ENCODE assay signal across 1 cellular context in the genomic region with DNA sequence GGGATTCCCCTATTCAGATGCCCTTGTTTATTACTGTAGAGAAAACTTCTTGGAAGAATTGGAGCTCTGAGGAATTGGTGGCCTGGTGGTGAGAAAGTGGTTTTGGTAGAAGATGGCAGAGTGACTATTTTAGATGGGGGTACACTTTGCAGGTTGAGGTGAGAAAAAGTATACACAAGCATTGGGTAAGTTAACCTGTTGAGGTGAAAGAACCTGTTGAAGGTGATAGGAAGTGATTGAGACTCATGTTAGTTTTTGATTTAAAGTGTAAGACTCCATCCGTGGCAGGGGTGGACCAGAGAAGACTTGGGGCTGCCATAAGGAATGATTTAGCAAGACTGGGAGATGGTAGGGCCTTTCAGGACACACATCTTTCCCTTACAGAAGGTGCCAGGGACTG.
TF ChIP-seq lines count a peak whose summit lies in the region.

No MANE protein-coding gene starts in this region.

TF ChIP-seq in GM12878, 131 proteins besides CTCF, POLR2A, EP300 and RAD21:
- TF ChIP-seq PAX8 (IDR thresholded peaks at IDR 0.05) = no peak
- TF ChIP-seq MYC (IDR thresholded peaks at IDR 0.05; ENCODE audit: insufficient read depth, insufficient read length, insufficient replicate concordance, low read length, severe bottlenecking) = no peak
- TF ChIP-seq SREBF2 (IDR thresholded peaks at IDR 0.05; ENCODE audit: low read length) = no peak
- TF ChIP-seq, protein P1, sequence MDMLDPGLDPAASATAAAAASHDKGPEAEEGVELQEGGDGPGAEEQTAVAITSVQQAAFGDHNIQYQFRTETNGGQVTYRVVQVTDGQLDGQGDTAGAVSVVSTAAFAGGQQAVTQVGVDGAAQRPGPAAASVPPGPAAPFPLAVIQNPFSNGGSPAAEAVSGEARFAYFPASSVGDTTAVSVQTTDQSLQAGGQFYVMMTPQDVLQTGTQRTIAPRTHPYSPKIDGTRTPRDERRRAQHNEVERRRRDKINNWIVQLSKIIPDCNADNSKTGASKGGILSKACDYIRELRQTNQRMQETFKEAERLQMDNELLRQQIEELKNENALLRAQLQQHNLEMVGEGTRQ (IDR thresholded peaks at IDR 0.05; ENCODE audit: borderline replicate concordance, low read depth, low read length) = no peak
- no peak for TF ChIP-seq NBN (IDR thresholded peaks at IDR 0.05)
- TF ChIP-seq MYB (IDR thresholded peaks at IDR 0.05; ENCODE audit: borderline replicate concordance, low read depth, low read length) = no peak
- TF ChIP-seq, protein P2, sequence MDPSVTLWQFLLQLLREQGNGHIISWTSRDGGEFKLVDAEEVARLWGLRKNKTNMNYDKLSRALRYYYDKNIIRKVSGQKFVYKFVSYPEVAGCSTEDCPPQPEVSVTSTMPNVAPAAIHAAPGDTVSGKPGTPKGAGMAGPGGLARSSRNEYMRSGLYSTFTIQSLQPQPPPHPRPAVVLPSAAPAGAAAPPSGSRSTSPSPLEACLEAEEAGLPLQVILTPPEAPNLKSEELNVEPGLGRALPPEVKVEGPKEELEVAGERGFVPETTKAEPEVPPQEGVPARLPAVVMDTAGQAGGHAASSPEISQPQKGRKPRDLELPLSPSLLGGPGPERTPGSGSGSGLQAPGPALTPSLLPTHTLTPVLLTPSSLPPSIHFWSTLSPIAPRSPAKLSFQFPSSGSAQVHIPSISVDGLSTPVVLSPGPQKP (IDR thresholded peaks at IDR 0.05; ENCODE audit: low read depth, low read length) = no peak
- TF ChIP-seq RELA (IDR thresholded peaks at IDR 0.05; ENCODE audit: borderline replicate concordance, partially characterized antibody) = no peak
- TF ChIP-seq JUND (IDR thresholded peaks at IDR 0.05; ENCODE audit: low read depth, low read length) = no peak
- no peak for TF ChIP-seq NR2F1 (conservative IDR thresholded peaks at IDR 0.05)
- TF ChIP-seq, protein P3, sequence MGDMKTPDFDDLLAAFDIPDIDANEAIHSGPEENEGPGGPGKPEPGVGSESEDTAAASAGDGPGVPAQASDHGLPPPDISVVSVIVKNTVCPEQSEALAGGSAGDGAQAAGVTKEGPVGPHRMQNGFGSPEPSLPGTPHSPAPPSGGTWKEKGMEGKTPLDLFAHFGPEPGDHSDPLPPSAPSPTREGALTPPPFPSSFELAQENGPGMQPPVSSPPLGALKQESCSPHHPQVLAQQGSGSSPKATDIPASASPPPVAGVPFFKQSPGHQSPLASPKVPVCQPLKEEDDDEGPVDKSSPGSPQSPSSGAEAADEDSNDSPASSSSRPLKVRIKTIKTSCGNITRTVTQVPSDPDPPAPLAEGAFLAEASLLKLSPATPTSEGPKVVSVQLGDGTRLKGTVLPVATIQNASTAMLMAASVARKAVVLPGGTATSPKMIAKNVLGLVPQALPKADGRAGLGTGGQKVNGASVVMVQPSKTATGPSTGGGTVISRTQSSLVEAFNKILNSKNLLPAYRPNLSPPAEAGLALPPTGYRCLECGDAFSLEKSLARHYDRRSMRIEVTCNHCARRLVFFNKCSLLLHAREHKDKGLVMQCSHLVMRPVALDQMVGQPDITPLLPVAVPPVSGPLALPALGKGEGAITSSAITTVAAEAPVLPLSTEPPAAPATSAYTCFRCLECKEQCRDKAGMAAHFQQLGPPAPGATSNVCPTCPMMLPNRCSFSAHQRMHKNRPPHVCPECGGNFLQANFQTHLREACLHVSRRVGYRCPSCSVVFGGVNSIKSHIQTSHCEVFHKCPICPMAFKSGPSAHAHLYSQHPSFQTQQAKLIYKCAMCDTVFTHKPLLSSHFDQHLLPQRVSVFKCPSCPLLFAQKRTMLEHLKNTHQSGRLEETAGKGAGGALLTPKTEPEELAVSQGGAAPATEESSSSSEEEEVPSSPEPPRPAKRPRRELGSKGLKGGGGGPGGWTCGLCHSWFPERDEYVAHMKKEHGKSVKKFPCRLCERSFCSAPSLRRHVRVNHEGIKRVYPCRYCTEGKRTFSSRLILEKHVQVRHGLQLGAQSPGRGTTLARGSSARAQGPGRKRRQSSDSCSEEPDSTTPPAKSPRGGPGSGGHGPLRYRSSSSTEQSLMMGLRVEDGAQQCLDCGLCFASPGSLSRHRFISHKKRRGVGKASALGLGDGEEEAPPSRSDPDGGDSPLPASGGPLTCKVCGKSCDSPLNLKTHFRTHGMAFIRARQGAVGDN (IDR thresholded peaks at IDR 0.05) = no peak
- TF ChIP-seq NFYA (IDR thresholded peaks at IDR 0.05; ENCODE audit: borderline replicate concordance, low read depth, low read length) = no peak
- no peak for TF ChIP-seq ATF7 (IDR thresholded peaks at IDR 0.05; ENCODE audit: low read depth)
- TF ChIP-seq, protein P4, sequence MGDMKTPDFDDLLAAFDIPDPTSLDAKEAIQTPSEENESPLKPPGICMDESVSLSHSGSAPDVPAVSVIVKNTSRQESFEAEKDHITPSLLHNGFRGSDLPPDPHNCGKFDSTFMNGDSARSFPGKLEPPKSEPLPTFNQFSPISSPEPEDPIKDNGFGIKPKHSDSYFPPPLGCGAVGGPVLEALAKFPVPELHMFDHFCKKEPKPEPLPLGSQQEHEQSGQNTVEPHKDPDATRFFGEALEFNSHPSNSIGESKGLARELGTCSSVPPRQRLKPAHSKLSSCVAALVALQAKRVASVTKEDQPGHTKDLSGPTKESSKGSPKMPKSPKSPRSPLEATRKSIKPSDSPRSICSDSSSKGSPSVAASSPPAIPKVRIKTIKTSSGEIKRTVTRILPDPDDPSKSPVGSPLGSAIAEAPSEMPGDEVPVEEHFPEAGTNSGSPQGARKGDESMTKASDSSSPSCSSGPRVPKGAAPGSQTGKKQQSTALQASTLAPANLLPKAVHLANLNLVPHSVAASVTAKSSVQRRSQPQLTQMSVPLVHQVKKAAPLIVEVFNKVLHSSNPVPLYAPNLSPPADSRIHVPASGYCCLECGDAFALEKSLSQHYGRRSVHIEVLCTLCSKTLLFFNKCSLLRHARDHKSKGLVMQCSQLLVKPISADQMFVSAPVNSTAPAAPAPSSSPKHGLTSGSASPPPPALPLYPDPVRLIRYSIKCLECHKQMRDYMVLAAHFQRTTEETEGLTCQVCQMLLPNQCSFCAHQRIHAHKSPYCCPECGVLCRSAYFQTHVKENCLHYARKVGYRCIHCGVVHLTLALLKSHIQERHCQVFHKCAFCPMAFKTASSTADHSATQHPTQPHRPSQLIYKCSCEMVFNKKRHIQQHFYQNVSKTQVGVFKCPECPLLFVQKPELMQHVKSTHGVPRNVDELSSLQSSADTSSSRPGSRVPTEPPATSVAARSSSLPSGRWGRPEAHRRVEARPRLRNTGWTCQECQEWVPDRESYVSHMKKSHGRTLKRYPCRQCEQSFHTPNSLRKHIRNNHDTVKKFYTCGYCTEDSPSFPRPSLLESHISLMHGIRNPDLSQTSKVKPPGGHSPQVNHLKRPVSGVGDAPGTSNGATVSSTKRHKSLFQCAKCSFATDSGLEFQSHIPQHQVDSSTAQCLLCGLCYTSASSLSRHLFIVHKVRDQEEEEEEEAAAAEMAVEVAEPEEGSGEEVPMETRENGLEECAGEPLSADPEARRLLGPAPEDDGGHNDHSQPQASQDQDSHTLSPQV (IDR thresholded peaks at IDR 0.05) = no peak
